In genomic region chr20:37347891-37348642, GRCh38 we compare ENCODE assay signal across 11 cellular contexts. TPM values are rescaled to one million over a fixed set of nuclear protein-coding genes. Genes with fewer than 3 reads are reported as not detected.
A peak's percentile ranks its signal among the peaks of the same experiment; 100 is the strongest.
DNase-seq lines count a peak whose midpoint lies in the region; ATAC-seq, FAIRE-seq and TF ChIP-seq lines count a peak whose summit lies in the region.
"Had no signal": no experiment of that assay in that cellular context is flagged by ENCODE, and none has a peak within 500 bp of the region (broad histone marks: within the 10 kb centered on the region; RNA-seq: fewer than 3 reads in every experiment).

No MANE protein-coding gene starts in this region.

- CTCF ChIA-PET in A549 (lab: Yijun Ruan, JAX) = interaction anchor here (0.7 to 3.8 kb wide), 7 partner anchors 9 to 68 kb away, joined by 3 to 19 read pairs (median 4); no protein-coding TSS in a partner anchor

- TF ChIP-seq CTCF in A549 (IDR thresholded peaks at IDR 0.05) = no peak
- no peak for TF ChIP-seq CTCF in GM12865 (IDR thresholded peaks at IDR 0.05; ENCODE audit: insufficient read depth, low read depth, low read length, missing control alignments)
- TF ChIP-seq CTCF in adrenal gland (IDR thresholded peaks at IDR 0.05) = no peak

- DNase-seq in A549 (ENCODE audit: low read depth in 1 of 2, low spot score in 1 of 2) = no peak
- no peak for DNase-seq in GM12865 (ENCODE audit: low read depth)
- peak in 2 of 7 donors; percentile 22 to 43 for DNase-seq in adrenal gland
- DNase-seq in activated gamma-delta T cell (lab: John Stamatoyannopoulos, UW) = no peak
- no peak for DNase-seq in stimulated activated naive CD4-positive, alpha-beta T cell treated with Interleukin-2 at 50 U/mL for 16 hours (lab: John Stamatoyannopoulos, UW)
- no peak for DNase-seq in NCI-H526 treated with DMSO at 0.1 percent for 48 hours (lab: John Stamatoyannopoulos, UW)
- DNase-seq in NCI-H748 (lab: John Stamatoyannopoulos, UW; ENCODE audit: unreplicated experiment) = no peak
- DNase-seq: GF-D8 had no signal

- H3K27ac ChIP-seq in A549 = peak overlapping the region; percentile 99 to 100; a peak in 5 of 6 replicates
- H3K27ac ChIP-seq in adrenal gland = peak overlapping the region in 3 of 5 donors; percentile 25 to 88 (median 84)
- peak overlapping the region; percentile 26 for H3K27ac ChIP-seq in muscle layer of duodenum (ENCODE audit: low read length)
- H3K27ac ChIP-seq: neutrophil had no signal

- TF ChIP-seq POLR2A in A549 (IDR thresholded peaks at IDR 0.05; ENCODE audit: low read length) (no peak), adrenal gland (IDR thresholded peaks at IDR 0.05) (no peak)

- no peaks in the 10 kb centered on the region for H3K36me3 ChIP-seq in adrenal gland (replicated peaks in 1 of 2)
- H3K36me3 ChIP-seq in muscle layer of duodenum (ENCODE audit: control insufficient read depth in 1 of 2, insufficient read depth in 2 of 2, low read length in 2 of 2) = peaks cover 5 to 13% of the 10 kb centered on the region in 2 donors
- H3K36me3 ChIP-seq: neutrophil had no signal

- 78% methylated on average over 10 of the region's 11 CpGs for WGBS in A549 (ENCODE audit: missing lambda C conversion rate)
- WGBS in adrenal gland, 4 donors = 63 to 66% (median 65%) methylated on average over 11 of the region's 11 CpGs

- no peak for TF ChIP-seq EP300 in A549 (IDR thresholded peaks at IDR 0.05)

- POLR2A ChIA-PET in A549 (lab: Yijun Ruan, JAX) = interaction anchor here (0.6 kb wide), 1 partner anchor 32 kb away, joined by 3 read pairs; no protein-coding TSS in a partner anchor

- H3K9me3 ChIP-seq in A549 = no peaks in the 10 kb centered on the region
- H3K9me3 ChIP-seq in adrenal gland (replicated peaks in 1 of 3) = no peaks in the 10 kb centered on the region
- H3K9me3 ChIP-seq in muscle layer of duodenum (ENCODE audit: control insufficient read depth in 1 of 2, low read length in 2 of 2) = no peaks in the 10 kb centered on the region
- H3K9me3 ChIP-seq: neutrophil had no signal

- no peak for FAIRE-seq in A549 (lab: Jason Lieb, UNC)

- intact Hi-C loops in adrenal gland (cut with DNase I) = no loop called here

- H3K4me1 ChIP-seq in A549 = peaks cover 85% of the 10 kb centered on the region
- H3K4me1 ChIP-seq in adrenal gland (replicated peaks in 1 of 2) = peaks cover 20 to 56% of the 10 kb centered on the region in 2 donors
- peaks cover under 1 to 31% of the 10 kb centered on the region in 2 donors for H3K4me1 ChIP-seq in muscle layer of duodenum (ENCODE audit: control insufficient read depth in 1 of 2, insufficient read depth in 2 of 2, low read length in 2 of 2)

- H3K4me3 ChIP-seq in A549 (peak overlapping the region; percentile 89), GM12865 (ENCODE audit: low read depth, low read length) (peak overlapping the region; percentile 73), adrenal gland (no peak overlapping the region), muscle layer of duodenum (ENCODE audit: low read depth in 1 of 2, low read length in 2 of 2) (peak overlapping the region in 1 of 2 donors; percentile 50)

- TF ChIP-seq RAD21 in A549 (conservative IDR thresholded peaks at IDR 0.05 in 1 of 2, IDR thresholded peaks at IDR 0.05 in 1 of 2) = no peak

- ATAC-seq in A549 = no peak
- ATAC-seq: esophagus mucosa had no signal

- peak overlapping the region; percentile 93 for H3K4me2 ChIP-seq in A549

- H3K27me3 ChIP-seq in adrenal gland (no peaks in the 10 kb centered on the region), muscle layer of duodenum (ENCODE audit: low read depth, low read length) (no peaks in the 10 kb centered on the region)

TF ChIP-seq in A549, 52 proteins besides CTCF, POLR2A, EP300 and RAD21:
- TF ChIP-seq HMGXB4 (CRISPR knock-in tag; IDR thresholded peaks at IDR 0.05; ENCODE audit: borderline replicate concordance) = no peak
- no peak for TF ChIP-seq TP53 (CRISPR knock-in tag; IDR thresholded peaks at IDR 0.05)
- TF ChIP-seq ZFP36 (IDR thresholded peaks at IDR 0.05; ENCODE audit: borderline replicate concordance, partially characterized antibody) = no peak
- TF ChIP-seq ELK1 (IDR thresholded peaks at IDR 0.05; ENCODE audit: low read depth, low read length) = no peak
- no peak for TF ChIP-seq RNF2 (IDR thresholded peaks at IDR 0.05; ENCODE audit: borderline replicate concordance, low read depth)

RNA-seq across cellular contexts. Expression of gene SRC, which starts 2.1 kb away (rescaled TPM):
- polyA plus RNA-seq in A549 (2011; rRNA removed) (154 and 212 TPM in 2 replicates), A549 (2017; fragmentation: RNase III; extraction: RNeasy Plus Mini Kit Qiagen cat#74134 plus additional on column Dnase treatment) (133 to 139 TPM (median 134 TPM) in 3 replicates), adrenal gland (10 to 100 TPM; 45.6 to 68.6 (median 49.0) TPM)
- 122 and 170 TPM in 2 replicates for polyA plus RNA-seq in A549 (2012; cell fraction: cytosol; rRNA removed)
- polyA plus RNA-seq in A549 (2012; cell fraction: nucleus; rRNA removed) = 500 and 511 TPM in 2 replicates
- polyA minus RNA-seq in A549 (2011; rRNA and poly(A)+ RNA removed) = 278 and 313 TPM in 2 replicates
- total RNA-seq in adrenal gland = 10 to 100 TPM; 40.1 to 83.0 (median 58.5) TPM

RNA-seq across cellular contexts. Expression of gene MANBAL, which starts 58.6 kb away (rescaled TPM):
- 104 and 131 TPM in 2 replicates for polyA plus RNA-seq in A549 (2011; rRNA removed)
- polyA plus RNA-seq in A549 (2012; cell fraction: cytosol; rRNA removed) = 150 and 172 TPM in 2 replicates
- polyA plus RNA-seq in A549 (2012; cell fraction: nucleus; rRNA removed) = 85.9 and 115 TPM in 2 replicates
- polyA plus RNA-seq in A549 (2017; fragmentation: RNase III; extraction: RNeasy Plus Mini Kit Qiagen cat#74134 plus additional on column Dnase treatment) = 95.3 to 102 TPM (median 95.9 TPM) in 3 replicates
- polyA minus RNA-seq in A549 (2011; rRNA and poly(A)+ RNA removed) = 75.9 and 80.4 TPM in 2 replicates
- total RNA-seq in adrenal gland = 100 to 1,000 TPM in 1 of 8 donors, 10 to 100 TPM in 7; 13.9 to 364 (median 54.8) TPM
- 100 to 1,000 TPM in 1 of 3 donors, 10 to 100 TPM in 2; 53.7 to 101 (median 67.3) TPM for polyA plus RNA-seq in adrenal gland

Comparison
In these comparisons a context has a peak if more than half of its experiments do, and no peak if none do; other contexts are left out.
1. H3K27ac ChIP-seq: peak in every context shown above with its lines; median percentile 100 in A549; 84 in adrenal gland; 26 in muscle layer of duodenum.
2. H3K4me3 ChIP-seq: peak in A549 (single experiment) and GM12865 (single experiment); none in adrenal gland (0 of 4).